ENCODE assay signal across 8 cellular contexts in genomic region chr12:55940065-55940732, GRCh38. TPM values are rescaled to one million over a fixed set of nuclear protein-coding genes. Genes with fewer than 3 reads are reported as not detected.
DNase-seq lines count a peak whose midpoint lies in the region; ATAC-seq, FAIRE-seq and TF ChIP-seq lines count a peak whose summit lies in the region.

No MANE protein-coding gene starts in this region.

- peaks cover 72% of the 10 kb centered on the region for H3K4me1 Mint-ChIP-seq in activated naive CD4-positive, alpha-beta T cell treated with anti-CD3 and anti-CD28 coated beads for 36 hours (ENCODE audit: low read depth)
- peaks cover 26% of the 10 kb centered on the region for H3K4me1 Mint-ChIP-seq in glutamatergic neuron (ENCODE audit: low read depth, unreplicated experiment)

- H3K27ac ChIP-seq in pancreas (peak overlapping the region; percentile 13 to 50 (median 30)), transverse colon (peak overlapping the region; percentile 58 to 72 (median 60))

- no peak overlapping the region for H3K4me3 Mint-ChIP-seq in activated naive CD4-positive, alpha-beta T cell treated with anti-CD3 and anti-CD28 coated beads for 36 hours
- H3K4me3 Mint-ChIP-seq in glutamatergic neuron (ENCODE audit: unreplicated experiment): peak overlapping the region; percentile 53

- H3K27ac Mint-ChIP-seq in activated naive CD4-positive, alpha-beta T cell treated with anti-CD3 and anti-CD28 coated beads for 36 hours: peak overlapping the region; percentile 74
- peak overlapping the region; percentile 49 for H3K27ac Mint-ChIP-seq in glutamatergic neuron (ENCODE audit: unreplicated experiment)

- DNase-seq in GM06990 (ENCODE audit: extremely low read depth, insufficient read length) (peak; percentile 73), HEK293T (ENCODE audit: extremely low spot score) (peak; percentile 89), MV-4-11 (lab: John Stamatoyannopoulos, UW) (peak; percentile 76), SK-MEL-5 (ENCODE audit: low read depth, low spot score) (peak; percentile 89), glutamatergic neuron (peak; percentile 89), pancreas (peak; percentile 78 to 89 (median 84)), transverse colon (peak; percentile 92)
- peak; percentile 94 for DNase-seq in activated naive CD4-positive, alpha-beta T cell treated with anti-CD3 and anti-CD28 coated beads for 36 hours

- CTCF ChIA-PET in HEK293T (lab: Yijun Ruan, JAX): interaction anchor here (0.5 to 2.2 kb wide), 8 partner anchors 10 to 274 kb away, joined by 3 to 12 read pairs (median 4); partner anchors contain the start of gene SUOX
- CTCF ChIA-PET in activated naive CD4-positive, alpha-beta T cell treated with anti-CD3 and anti-CD28 coated beads for 36 hours (lab: Charles Lee): interaction anchor here (0.6 to 3.5 kb wide), 22 partner anchors 9 to 218 kb away, joined by 3 to 43 read pairs (median 8); partner anchors contain the start of genes DGKA, DNAJC14, ORMDL2 and PYM1

- intact Hi-C loops in activated naive CD4-positive, alpha-beta T cell treated with anti-CD3 and anti-CD28 coated beads for 36 hours (cut with micrococcal nuclease): loop anchor here (1.0 kb wide), 4 partner anchors 10 to 202 kb away; partner anchors contain the start of gene GDF11
- intact Hi-C loops in pancreas (cut with DNase I) (loop anchor here in 1 of 3 donors (5.0 kb wide), 1 partner anchor 203 kb away; no protein-coding TSS in a partner anchor), transverse colon (cut with DNase I; ENCODE audit: low total_unique reads) (loop anchor here (2.0 kb wide), 1 partner anchor 201 kb away; no protein-coding TSS in a partner anchor)

- H3K27me3 ChIP-seq in GM06990 (replicated peaks; ENCODE audit: control insufficient read depth, insufficient read depth, low read length) (no peaks in the 10 kb centered on the region), pancreas (no peaks in the 10 kb centered on the region), transverse colon (no peaks in the 10 kb centered on the region)

- H3K9me3 Mint-ChIP-seq in activated naive CD4-positive, alpha-beta T cell treated with anti-CD3 and anti-CD28 coated beads for 36 hours: no peaks in the 10 kb centered on the region
- peaks cover 11% of the 10 kb centered on the region for H3K9me3 Mint-ChIP-seq in glutamatergic neuron (ENCODE audit: unreplicated experiment)

- peak; percentile 92 to 99 (median 98) for ATAC-seq in pancreas

- H3K4me1 ChIP-seq in pancreas: peaks cover 0 to 6% (median 5%) of the 10 kb centered on the region in 3 donors
- H3K4me1 ChIP-seq in transverse colon: peaks cover 0 to 14% (median 7%) of the 10 kb centered on the region in 4 donors

- TF ChIP-seq EP300 in transverse colon (IDR thresholded peaks at IDR 0.05; ENCODE audit: low read depth): no peak

- no peak for FAIRE-seq in pancreas (lab: Jason Lieb, UNC)

- H3K36me3 Mint-ChIP-seq in activated naive CD4-positive, alpha-beta T cell treated with anti-CD3 and anti-CD28 coated beads for 36 hours (ENCODE audit: low read depth): peaks cover 72% of the 10 kb centered on the region
- peaks cover 10% of the 10 kb centered on the region for H3K36me3 Mint-ChIP-seq in glutamatergic neuron (ENCODE audit: unreplicated experiment)

- in situ Hi-C loops in SK-MEL-5 (cut with HindIII; ENCODE audit: low pct_unique_long_range_greater_than_20kb, low sequenced_read_pairs) (no loop called here), transverse colon (cut with MboI; ENCODE audit: low pct_ligation_motif_present in 1 of 4, low pct_unique_long_range_greater_than_20kb in 1 of 4, low sequenced_read_pairs in 3 of 4) (loop anchor here in 3 of 4 donors (10.0 to 25.0 kb wide), 2 partner anchors 125 to 128 kb away; partner anchors contain the start of genes ORMDL2 (in 3 of the 3) and SARNP (in 3 of the 3))

- TF ChIP-seq CTCF in GM06990 (IDR thresholded peaks at IDR 0.05; ENCODE audit: insufficient read depth, low read length, poor library complexity, severe bottlenecking) (peak; percentile 96), glutamatergic neuron (IDR thresholded peaks at IDR 0.05; ENCODE audit: partially characterized antibody, unreplicated experiment) (peak; percentile 83), pancreas (IDR thresholded peaks at IDR 0.05) (peak; percentile 83 to 89 (median 84)), transverse colon (IDR thresholded peaks at IDR 0.05) (peak; percentile 87 to 94 (median 91))

- 13% methylated on average over 18 of the region's 18 CpGs for WGBS in pancreas, 2 donors
- 16% methylated on average over 16 of the region's 18 CpGs; no CpG with 5 or more reads in 1 of the 2 donors for WGBS in transverse colon (ENCODE audit: low coverage in 1 of 2), 2 donors

- H3K36me3 ChIP-seq in GM06990 (ENCODE audit: control insufficient read depth, insufficient read depth, low read length) (peaks cover 27% of the 10 kb centered on the region), pancreas (no peaks in the 10 kb centered on the region), transverse colon (peaks cover 0 to 13% (median 4%) of the 10 kb centered on the region in 4 donors)

- H3K9me3 ChIP-seq in pancreas (no peaks in the 10 kb centered on the region), transverse colon (no peaks in the 10 kb centered on the region)

- H3K27me3 Mint-ChIP-seq in activated naive CD4-positive, alpha-beta T cell treated with anti-CD3 and anti-CD28 coated beads for 36 hours (ENCODE audit: low read depth): no peaks in the 10 kb centered on the region
- H3K27me3 Mint-ChIP-seq in glutamatergic neuron (ENCODE audit: unreplicated experiment): peaks cover 5% of the 10 kb centered on the region

- H3K4me3 ChIP-seq in GM06990 (replicated peaks; ENCODE audit: low read depth, low read length) (no peak overlapping the region), pancreas (peak overlapping the region in 1 of 4 donors; percentile 10), transverse colon (no peak overlapping the region)

- POLR2A ChIA-PET in HEK293T (lab: Yijun Ruan, JAX): interaction anchor here (0.6 to 2.5 kb wide), 8 partner anchors 12 to 123 kb away, joined by 3 to 14 read pairs (median 4); partner anchors contain the start of genes ORMDL2, PYM1, RAB5B and SARNP

- TF ChIP-seq POLR2A in transverse colon (IDR thresholded peaks at IDR 0.05): no peak

TF ChIP-seq in HEK293T, 16 proteins besides CTCF, POLR2A, EP300 and RAD21:
- TF ChIP-seq HDGF (IDR thresholded peaks at IDR 0.05; ENCODE audit: borderline replicate concordance) (0 out of 2 replicates have a peak, but pooled peaks have one; percentile 45), SP1 (IDR thresholded peaks at IDR 0.05) (no peak), BHLHE40 (IDR thresholded peaks at IDR 0.05; ENCODE audit: borderline replicate concordance) (no peak)

RNA-seq across cellular contexts. Expression of gene DGKA, which starts 9.2 kb away (rescaled TPM):
- total RNA-seq in SK-MEL-5 (2014; rRNA removed; shearing (Covaris generic)): 5.7 and 6.9 TPM in 2 replicates
- 8.3 and 9.4 TPM in 2 replicates for polyA plus RNA-seq in SK-MEL-5 (2015; cell fraction: cytosol; rRNA removed)
- polyA plus RNA-seq in SK-MEL-5 (2015; cell fraction: nucleus; rRNA removed): 36.7 and 55.3 TPM in 2 replicates
- total RNA-seq in activated naive CD4-positive, alpha-beta T cell treated with anti-CD3 and anti-CD28 coated beads for 36 hours: 100 to 1,000 TPM; 285 to 331 TPM
- 57.5 TPM for total RNA-seq in glutamatergic neuron (ENCODE audit: unreplicated experiment)
- total RNA-seq in pancreas: 10 to 100 TPM; 15.5 to 34.9 (median 22.8) TPM
- polyA plus RNA-seq in pancreas: 10 to 100 TPM; 40.2 to 53.9 TPM
- total RNA-seq in transverse colon: 100 to 1,000 TPM; 101 to 268 (median 138) TPM

RNA-seq across cellular contexts. Expression of gene PYM1, which starts 12.5 kb away (rescaled TPM):
- total RNA-seq in SK-MEL-5 (2014; rRNA removed; shearing (Covaris generic)): 21.1 and 29.2 TPM in 2 replicates
- polyA plus RNA-seq in SK-MEL-5 (2015; cell fraction: cytosol; rRNA removed): 19.2 and 24.6 TPM in 2 replicates
- polyA plus RNA-seq in SK-MEL-5 (2015; cell fraction: nucleus; rRNA removed): 9.6 and 15.7 TPM in 2 replicates
- total RNA-seq in activated naive CD4-positive, alpha-beta T cell treated with anti-CD3 and anti-CD28 coated beads for 36 hours: 10 to 100 TPM; 18.8 to 19.3 TPM
- total RNA-seq in glutamatergic neuron (ENCODE audit: unreplicated experiment): 55.3 TPM
- 10 to 100 TPM; 10.8 to 14.9 (median 13.0) TPM for total RNA-seq in pancreas
- polyA plus RNA-seq in pancreas: 10 to 100 TPM; 24.4 to 32.9 TPM
- total RNA-seq in transverse colon: 10 to 100 TPM; 35.2 to 56.4 (median 47.8) TPM

RNA-seq across cellular contexts. Expression of gene PMEL, which starts 25.6 kb away (rescaled TPM):
- 10,199 and 10,765 TPM in 2 replicates for total RNA-seq in SK-MEL-5 (2014; rRNA removed; shearing (Covaris generic))
- polyA plus RNA-seq in SK-MEL-5 (2015; cell fraction: cytosol; rRNA removed): 10,555 and 11,322 TPM in 2 replicates
- 13,633 and 13,752 TPM in 2 replicates for polyA plus RNA-seq in SK-MEL-5 (2015; cell fraction: nucleus; rRNA removed)
- total RNA-seq in activated naive CD4-positive, alpha-beta T cell treated with anti-CD3 and anti-CD28 coated beads for 36 hours: 1 to 10 TPM; 1.2 to 1.5 TPM
- 851 TPM for total RNA-seq in glutamatergic neuron (ENCODE audit: unreplicated experiment)
- 1 to 10 TPM; 1.2 to 2.4 (median 2.1) TPM for total RNA-seq in pancreas
- 1 to 10 TPM; 2.6 to 3.5 TPM for polyA plus RNA-seq in pancreas
- total RNA-seq in transverse colon: 1 to 10 TPM in 3 of 4 donors, not detected in 1; 2.4 to 7.0 (median 4.9) TPM

RNA-seq across cellular contexts. Expression of gene CDK2, which starts 26.4 kb away (rescaled TPM):
- 896 and 917 TPM in 2 replicates for total RNA-seq in SK-MEL-5 (2014; rRNA removed; shearing (Covaris generic))
- polyA plus RNA-seq in SK-MEL-5 (2015; cell fraction: cytosol; rRNA removed): 625 and 776 TPM in 2 replicates
- polyA plus RNA-seq in SK-MEL-5 (2015; cell fraction: nucleus; rRNA removed): 2,816 and 3,274 TPM in 2 replicates
- 100 to 1,000 TPM; 121 to 126 TPM for total RNA-seq in activated naive CD4-positive, alpha-beta T cell treated with anti-CD3 and anti-CD28 coated beads for 36 hours
- 20.5 TPM for total RNA-seq in glutamatergic neuron (ENCODE audit: unreplicated experiment)
- total RNA-seq in pancreas: 10 to 100 TPM in 2 of 6 donors, 1 to 10 TPM in 4; 6.6 to 13.3 (median 9.7) TPM
- polyA plus RNA-seq in pancreas: 10 to 100 TPM in 1 of 2 donors, 1 to 10 TPM in 1; 5.7 to 19.8 TPM
- 10 to 100 TPM in 3 of 4 donors, 1 to 10 TPM in 1; 6.7 to 22.3 (median 11.1) TPM for total RNA-seq in transverse colon

RNA-seq across cellular contexts. Expression of gene RAB5B, which starts 33.7 kb away (rescaled TPM):
- 169 and 175 TPM in 2 replicates for total RNA-seq in SK-MEL-5 (2014; rRNA removed; shearing (Covaris generic))
- 207 and 257 TPM in 2 replicates for polyA plus RNA-seq in SK-MEL-5 (2015; cell fraction: cytosol; rRNA removed)
- 277 and 286 TPM in 2 replicates for polyA plus RNA-seq in SK-MEL-5 (2015; cell fraction: nucleus; rRNA removed)
- 10 to 100 TPM; 33.2 to 35.7 TPM for total RNA-seq in activated naive CD4-positive, alpha-beta T cell treated with anti-CD3 and anti-CD28 coated beads for 36 hours
- 170 TPM for total RNA-seq in glutamatergic neuron (ENCODE audit: unreplicated experiment)
- total RNA-seq in pancreas: 10 to 100 TPM; 25.8 to 76.8 (median 37.6) TPM
- polyA plus RNA-seq in pancreas: 10 to 100 TPM; 19.8 to 37.1 TPM
- total RNA-seq in transverse colon: 10 to 100 TPM; 66.3 to 97.5 (median 88.4) TPM

Comparison
In these comparisons a context has a peak if more than half of its experiments do, and no peak if none do; other contexts are left out.
1. RNA of gene PMEL, which starts 25.6 kb away (total RNA-seq): 10,199 to 10,765 TPM in SK-MEL-5 and 851 TPM in glutamatergic neuron (single experiment); 2.4 to 7.0 TPM in transverse colon, 1.2 to 2.4 TPM in pancreas and 1.2 to 1.5 TPM in activated naive CD4-positive, alpha-beta T cell treated with anti-CD3 and anti-CD28 coated beads for 36 hours; every median in the first group is over 100 times any median in the second.
2. Peak in every context shown above with its lines, with median percentiles within 50 percentile points of each other: DNase-seq and CTCF ChIP-seq.